In genomic region chr6:36249010-36249409, GRCh38 we compare ENCODE assay signal across 1 cellular context.
TF ChIP-seq lines count a peak whose summit lies in the region.

No MANE protein-coding gene starts in this region.

TF ChIP-seq in HepG2, 621 proteins besides CTCF, POLR2A, EP300 and RAD21 (continued from another document):
- TF ChIP-seq ZBTB10 (CRISPR knock-in tag; IDR thresholded peaks at IDR 0.05; ENCODE audit: borderline replicate concordance) (no peak), NFRKB (IDR thresholded peaks at IDR 0.05) (no peak), ZNF30 (CRISPR knock-in tag; IDR thresholded peaks at IDR 0.05) (no peak), CREB3 (CRISPR knock-in tag; IDR thresholded peaks at IDR 0.05) (no peak), THRA (CRISPR knock-in tag; IDR thresholded peaks at IDR 0.05; ENCODE audit: borderline replicate concordance) (no peak; the same call in 1 of the 2 replicates), SOX13 (IDR thresholded peaks at IDR 0.05) (no peak), SOX13 (CRISPR knock-in tag; conservative IDR thresholded peaks at IDR 0.05 in 1 of 2, IDR thresholded peaks at IDR 0.05 in 1 of 2) (no peak), ZEB1 (IDR thresholded peaks at IDR 0.05; ENCODE audit: insufficient replicate concordance, low read depth) (no peak), ZBTB37 (CRISPR knock-in tag; IDR thresholded peaks at IDR 0.05) (no peak)
TF ChIP-seq in HepG2: peak in this region for 0.
